ENCODE assay signal across 25 cellular contexts in the genomic region with DNA sequence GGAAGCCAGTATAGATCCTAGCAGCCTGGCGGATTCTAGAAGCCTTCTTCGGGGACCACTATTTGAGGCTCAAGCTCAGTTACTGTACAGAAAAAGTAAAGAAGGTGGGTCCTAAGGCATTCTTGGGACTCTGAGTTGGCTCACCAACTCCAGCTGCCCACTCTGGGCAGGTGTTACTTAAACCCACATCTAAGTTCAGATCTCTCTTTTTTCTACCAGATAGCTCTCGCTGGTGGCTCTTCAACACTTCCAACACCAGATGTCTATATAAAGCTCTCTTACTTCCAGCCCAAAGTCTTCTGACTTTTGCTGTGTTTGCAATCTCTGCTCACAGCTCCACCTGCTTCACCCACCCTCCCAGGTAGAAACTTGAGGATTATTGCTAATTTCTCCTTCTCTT.
"Had no signal": no experiment of that assay in that cellular context is flagged by ENCODE, and none has a peak within 500 bp of the region (broad histone marks: within the 10 kb centered on the region; RNA-seq: fewer than 3 reads in every experiment).

No MANE protein-coding gene starts in this region.

- DNase-seq: cortex of kidney; dorsolateral prefrontal cortex; effector CD4-positive, alpha-beta T cell; foreskin fibroblast; gastrocnemius medialis; head of caudate nucleus; left ventricle myocardium superior; lower lobe of right lung; naive thymus-derived CD4-positive, alpha-beta T cell; nucleus accumbens; sigmoid colon; stimulated activated CD4-positive, alpha-beta T cell treated with anti-CD3 and anti-CD28 coated beads, Interleukin-2, amount 100 ng/mL, for 24 hours; stimulated activated CD4-positive, alpha-beta T cell treated with anti-CD3 and anti-CD28 coated beads, Interleukin-4, amount 100 ng/mL, for 24 hours; transverse colon; upper lobe of right lung; uterus had no signal

- H3K9me3 Mint-ChIP-seq: mesothelial cell of epicardium; nephron; stimulated activated memory B cell treated with anti-CD40 and anti-IgM and Interleukin-4, amounts not matched to agents 10 μg/mL and 1 μg/mL and 100 μg/mL, for 72 hours had no signal

- H3K27ac Mint-ChIP-seq: mesothelial cell of epicardium; nephron; stimulated activated memory B cell treated with anti-CD40 and anti-IgM and Interleukin-4, amounts not matched to agents 10 μg/mL and 1 μg/mL and 100 μg/mL, for 72 hours; stimulated activated naive CD8-positive, alpha-beta T cell treated with anti-CD3 and anti-CD28 coated beads, Interleukin-15, Interleukin-2, amounts not matched to agents 100 ng/mL and 50 ng/mL, for 24 hours had no signal

- ATAC-seq: esophagus mucosa; lower lobe of right lung; naive thymus-derived CD4-positive, alpha-beta T cell; stimulated activated memory B cell treated with anti-CD40 and anti-IgM and Interleukin-4, amounts not matched to agents 10 μg/mL and 1 μg/mL and 100 μg/mL, for 72 hours; upper lobe of right lung had no signal

- H3K36me3 Mint-ChIP-seq: naive thymus-derived CD4-positive, alpha-beta T cell; stimulated activated memory B cell treated with anti-CD40 and anti-IgM and Interleukin-4, amounts not matched to agents 10 μg/mL and 1 μg/mL and 100 μg/mL, for 72 hours had no signal

- H3K9me3 ChIP-seq: gastrocnemius medialis, lower lobe of right lung, prostate gland, right atrium auricular region, sigmoid colon, thoracic aorta, transverse colon, upper lobe of right lung, uterus had no signal

- H3K4me3 ChIP-seq: dorsolateral prefrontal cortex, gastrocnemius medialis, lower lobe of right lung, prostate gland, right atrium auricular region, sigmoid colon, thoracic aorta, transverse colon, upper lobe of right lung, uterus had no signal

- H3K36me3 ChIP-seq: gastrocnemius medialis, lower lobe of right lung, prostate gland, right atrium auricular region, sigmoid colon, thoracic aorta, transverse colon, upper lobe of right lung, uterus had no signal

- H3K4me3 Mint-ChIP-seq: mesothelial cell of epicardium; naive thymus-derived CD4-positive, alpha-beta T cell; nephron; stimulated activated memory B cell treated with anti-CD40 and anti-IgM and Interleukin-4, amounts not matched to agents 10 μg/mL and 1 μg/mL and 100 μg/mL, for 72 hours; stimulated activated naive CD8-positive, alpha-beta T cell treated with anti-CD3 and anti-CD28 coated beads, Interleukin-15, Interleukin-2, amounts not matched to agents 100 ng/mL and 50 ng/mL, for 24 hours had no signal

- H3K27ac ChIP-seq: epithelial cell of prostate, lower lobe of right lung, prostate gland, sigmoid colon, transverse colon, upper lobe of right lung, uterus had no signal

- H3K27me3 Mint-ChIP-seq: stimulated activated memory B cell treated with anti-CD40 and anti-IgM and Interleukin-4, amounts not matched to agents 10 μg/mL and 1 μg/mL and 100 μg/mL, for 72 hours; stimulated activated naive CD8-positive, alpha-beta T cell treated with anti-CD3 and anti-CD28 coated beads, Interleukin-15, Interleukin-2, amounts not matched to agents 100 ng/mL and 50 ng/mL, for 24 hours had no signal

- H3K4me1 ChIP-seq: prostate gland, transverse colon, uterus had no signal

- H3K27me3 ChIP-seq: dorsolateral prefrontal cortex, gastrocnemius medialis, right atrium auricular region, sigmoid colon, transverse colon, upper lobe of right lung, uterus had no signal
